Comparison of ENCODE assay signal across 24 cellular contexts in the genomic region with DNA sequence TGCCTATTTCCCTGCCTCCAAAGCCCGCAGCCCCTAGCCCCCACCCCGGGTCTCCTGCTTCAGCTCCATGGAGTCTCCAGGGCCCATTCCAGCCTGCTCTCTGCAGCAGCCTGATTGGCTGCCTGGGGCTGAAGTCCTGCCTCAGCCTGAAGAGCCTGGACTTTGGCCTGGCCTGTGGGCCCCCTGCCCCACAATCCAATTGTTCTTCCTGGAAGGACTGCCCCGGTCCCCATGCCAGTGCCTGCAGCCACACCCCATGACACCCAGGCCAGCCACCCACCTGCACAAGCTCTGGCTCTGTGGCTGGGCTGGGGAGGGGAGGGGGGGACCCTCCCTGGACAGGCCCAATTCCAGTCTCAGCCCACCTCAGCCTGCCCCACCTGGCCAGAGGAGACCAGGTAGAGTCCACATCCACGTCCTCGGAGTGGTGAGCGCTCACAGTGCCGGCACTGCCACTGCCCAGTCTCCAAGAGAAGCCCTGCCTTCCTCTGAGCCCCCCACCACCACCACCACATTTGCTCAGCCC. TPM values are rescaled to one million over a fixed set of nuclear protein-coding genes. Genes with fewer than 3 reads are reported as not detected.
"Had no signal": no experiment of that assay in that cellular context is flagged by ENCODE, and none has a peak within 500 bp of the region (broad histone marks: within the 10 kb centered on the region; RNA-seq: fewer than 3 reads in every experiment).

No MANE protein-coding gene starts in this region.

- H3K9ac ChIP-seq: parathyroid adenoma had no signal

- H3K27ac Mint-ChIP-seq: activated naive CD8-positive, alpha-beta T cell treated with anti-CD3 and anti-CD28 coated beads, Interleukin-2, amount 50 U/mL, for 24 hours; stimulated activated memory B cell treated with anti-CD40 and anti-IgM and Interleukin-4, amounts not matched to agents 10 μg/mL and 1 μg/mL and 100 μg/mL, for 72 hours had no signal

- H3K4me3 ChIP-seq: left lung, mucosa of descending colon, sigmoid colon, thoracic aorta, upper lobe of right lung had no signal

- DNase-seq: activated CD4-positive, alpha-beta T cell treated with anti-CD3 and anti-CD28 coated beads, Interleukin-2, amount 50 U/mL, for 4 hours; activated naive CD4-positive, alpha-beta T cell treated with Interleukin-2 at 50 U/mL for 16 hours; activated naive CD8-positive, alpha-beta T cell treated with anti-CD3 and anti-CD28 coated beads, Interleukin-2, amount 50 U/mL, for 24 hours; anterior cingulate cortex; brain microvascular endothelial cell; central memory CD4-positive, alpha-beta T cell; dorsolateral prefrontal cortex; foreskin keratinocyte; mucosa of descending colon; naive thymus-derived CD4-positive, alpha-beta T cell; sigmoid colon; spleen; stimulated activated CD4-positive, alpha-beta T cell treated with anti-CD3 and anti-CD28 coated beads, Interleukin-4, amount 100 ng/mL, for 4 hours; SW 1271; upper lobe of right lung had no signal

- H3K36me3 ChIP-seq: brain microvascular endothelial cell, left lung, neutrophil, sigmoid colon, spleen, thoracic aorta, upper lobe of right lung had no signal

- ATAC-seq: activated naive CD8-positive, alpha-beta T cell treated with anti-CD3 and anti-CD28 coated beads, Interleukin-2, amount 50 U/mL, for 24 hours; foreskin keratinocyte; left lung; mucosa of descending colon; naive thymus-derived CD4-positive, alpha-beta T cell; stimulated activated memory B cell treated with anti-CD40 and anti-IgM and Interleukin-4, amounts not matched to agents 10 μg/mL and 1 μg/mL and 100 μg/mL, for 72 hours; upper lobe of right lung had no signal

- H3K4me1 ChIP-seq: foreskin keratinocyte, parathyroid adenoma had no signal

- H3K9me3 ChIP-seq: left lung, mucosa of descending colon, neutrophil, sigmoid colon, spleen, thoracic aorta, upper lobe of right lung had no signal

- H3K9me3 Mint-ChIP-seq: activated naive CD8-positive, alpha-beta T cell treated with anti-CD3 and anti-CD28 coated beads, Interleukin-2, amount 50 U/mL, for 24 hours; naive thymus-derived CD4-positive, alpha-beta T cell; stimulated activated memory B cell treated with anti-CD40 and anti-IgM and Interleukin-4, amounts not matched to agents 10 μg/mL and 1 μg/mL and 100 μg/mL, for 72 hours had no signal

- H3K79me2 ChIP-seq: parathyroid adenoma had no signal

- H2AFZ ChIP-seq: parathyroid adenoma had no signal

- H3K4me3 Mint-ChIP-seq: activated naive CD8-positive, alpha-beta T cell treated with anti-CD3 and anti-CD28 coated beads, Interleukin-2, amount 50 U/mL, for 24 hours; naive thymus-derived CD4-positive, alpha-beta T cell; stimulated activated memory B cell treated with anti-CD40 and anti-IgM and Interleukin-4, amounts not matched to agents 10 μg/mL and 1 μg/mL and 100 μg/mL, for 72 hours had no signal

- H3K27ac ChIP-seq: brain microvascular endothelial cell, dorsolateral prefrontal cortex, foreskin keratinocyte, left lung, neutrophil, parathyroid adenoma, sigmoid colon, spleen, thoracic aorta, upper lobe of right lung had no signal

- H3K36me3 Mint-ChIP-seq: naive thymus-derived CD4-positive, alpha-beta T cell; stimulated activated memory B cell treated with anti-CD40 and anti-IgM and Interleukin-4, amounts not matched to agents 10 μg/mL and 1 μg/mL and 100 μg/mL, for 72 hours had no signal

RNA-seq across cellular contexts. Expression of a gene that starts 12.3 kb away (rescaled TPM):
- total RNA-seq: epithelial cell of proximal tubule; fibroblast of lung; foreskin keratinocyte; mucosa of descending colon; naive thymus-derived CD4-positive, alpha-beta T cell; sigmoid colon; T-helper 2 cell treated with Interferon-gamma antibody and Interleukin-4, amounts not matched to agents 100 ng/mL and 5 ng/mL, for 36 hours; thoracic aorta; upper lobe of right lung had no signal
- polyA plus RNA-seq: fibroblast of lung, foreskin keratinocyte, keratinocyte, sigmoid colon had no signal
